ENCODE assay signal across 8 cellular contexts in genomic region chr7:93231264-93231663, GRCh38. TPM values are rescaled to one million over a fixed set of nuclear protein-coding genes. Genes with fewer than 3 reads are reported as not detected.
DNase-seq lines count a peak whose midpoint lies in the region; ATAC-seq and TF ChIP-seq lines count a peak whose summit lies in the region.

No MANE protein-coding gene starts in this region.

- TF ChIP-seq POLR2A in GM18505 (IDR thresholded peaks at IDR 0.05; ENCODE audit: borderline replicate concordance, extremely low read depth, insufficient read depth, insufficient read length): no peak

- peaks cover 27 to 30% of the 10 kb centered on the region in 2 experiments for H3K4me1 ChIP-seq in neutrophil (ENCODE audit: control insufficient read depth in 1 of 2, insufficient read depth in 1 of 2, low read depth in 1 of 2, low read length in 1 of 2)

- peaks cover 15% of the 10 kb centered on the region for H3K36me3 Mint-ChIP-seq in Calu3 (ENCODE audit: insufficient read depth, unreplicated experiment)
- H3K36me3 Mint-ChIP-seq in effector memory CD8-positive, alpha-beta T cell (ENCODE audit: insufficient read depth): peaks cover 4% of the 10 kb centered on the region

- peak overlapping the region; percentile 93 for H3K4me3 Mint-ChIP-seq in Calu3 (ENCODE audit: low read depth, unreplicated experiment)
- H3K4me3 Mint-ChIP-seq in effector memory CD8-positive, alpha-beta T cell: peak overlapping the region; percentile 92 to 95

- H3K27ac Mint-ChIP-seq in Calu3 (ENCODE audit: unreplicated experiment): peak overlapping the region; percentile 94
- H3K27ac Mint-ChIP-seq in effector memory CD8-positive, alpha-beta T cell: peak overlapping the region; percentile 94

- BruUV-seq in Calu3 (replicated peaks; lab: Mats Ljungman, UMichigan): no TSS peak

- DNase-seq in Calu3: no peak
- DNase-seq in NOMO-1 treated with dmso at 0.1 percent for 144 hours (lab: John Stamatoyannopoulos, UW; ENCODE audit: unreplicated experiment): peak; percentile 65
- DNase-seq in effector memory CD8-positive, alpha-beta T cell: no peak
- no peak for DNase-seq in DMS79 treated with DMSO at 0.1 percent for 48 hours (lab: John Stamatoyannopoulos, UW)

- peak overlapping the region; percentile 80 to 87 for H3K4me3 ChIP-seq in neutrophil (ENCODE audit: low read depth in 1 of 2, low read length in 1 of 2)

- ATAC-seq in effector memory CD8-positive, alpha-beta T cell (replicated peaks): no peak
- ATAC-seq in GM18505 (IDR thresholded peaks at IDR 0.05; ENCODE audit: unreplicated experiment): no peak
- ATAC-seq in HG03139 (IDR thresholded peaks at IDR 0.05; ENCODE audit: unreplicated experiment): no peak
- ATAC-seq in GM19328 (IDR thresholded peaks at IDR 0.05; ENCODE audit: unreplicated experiment): no peak

- H3K27me3 ChIP-seq in neutrophil: no peaks in the 10 kb centered on the region

- no peak for TF ChIP-seq CTCF in Calu3 (IDR thresholded peaks at IDR 0.05; ENCODE audit: unreplicated experiment)
- no peak for TF ChIP-seq CTCF in neutrophil (IDR thresholded peaks at IDR 0.05)

- H3K27me3 Mint-ChIP-seq in Calu3 (ENCODE audit: unreplicated experiment): no peaks in the 10 kb centered on the region
- no peaks in the 10 kb centered on the region for H3K27me3 Mint-ChIP-seq in effector memory CD8-positive, alpha-beta T cell

- intact Hi-C loops in Calu3 (cut with micrococcal nuclease; ENCODE audit: unreplicated experiment): no loop called here

- no peaks in the 10 kb centered on the region for H3K9me3 Mint-ChIP-seq in Calu3 (ENCODE audit: low read depth, unreplicated experiment)
- no peaks in the 10 kb centered on the region for H3K9me3 Mint-ChIP-seq in effector memory CD8-positive, alpha-beta T cell

- CTCF ChIA-PET in Calu3 (lab: Charles Lee): interaction anchor here (0.7 to 1.3 kb wide), 3 partner anchors 10 to 139 kb away, joined by 3 to 4 read pairs (median 3); no protein-coding TSS in a partner anchor

- no peaks in the 10 kb centered on the region for H3K9me3 ChIP-seq in neutrophil

- H3K36me3 ChIP-seq in neutrophil: no peaks in the 10 kb centered on the region

- H3K27ac ChIP-seq in neutrophil: peak overlapping the region; percentile 82

- no peaks in the 10 kb centered on the region for H3K4me1 Mint-ChIP-seq in Calu3 (ENCODE audit: low read depth, unreplicated experiment)
- peaks cover 3 to 13% of the 10 kb centered on the region in 2 donors for H3K4me1 Mint-ChIP-seq in effector memory CD8-positive, alpha-beta T cell (ENCODE audit: low read depth in 2 of 2)

RNA-seq across cellular contexts. Expression of gene VPS50, which starts 0.9 kb away (rescaled TPM):
- 31.6 and 36.9 TPM in 2 replicates for total RNA-seq in Calu3 (2022)

RNA-seq across cellular contexts. Expression of gene HEPACAM2, which starts 5.0 kb away (rescaled TPM):
- total RNA-seq in Calu3 (2022): not detected in 2 replicates
